ENCODE assay signal across 14 cellular contexts in genomic region chr14:37034410-37035285, GRCh38.
DNase-seq lines count a peak whose midpoint lies in the region; ATAC-seq and TF ChIP-seq lines count a peak whose summit lies in the region.
"Had no signal": no experiment of that assay in that cellular context is flagged by ENCODE, and none has a peak within 500 bp of the region (broad histone marks: within the 10 kb centered on the region; RNA-seq: fewer than 3 reads in every experiment).

No MANE protein-coding gene starts in this region.

- H3K4me3 ChIP-seq in MM.1S (ENCODE audit: low read length) (no peak overlapping the region), tibial artery (peak overlapping the region in 1 of 2 donors; percentile 17)
- H3K4me3 ChIP-seq: hepatocyte, right atrium auricular region had no signal

- H3K27ac ChIP-seq in MM.1S (ENCODE audit: low read length) (peak overlapping the region; percentile 65), tibial artery (peak overlapping the region; percentile 65 to 71)
- H3K27ac ChIP-seq: hepatocyte, right atrium auricular region had no signal

- H3K9me3 ChIP-seq in MM.1S (replicated peaks; ENCODE audit: insufficient read depth, low read length) (no peaks in the 10 kb centered on the region), tibial artery (no peaks in the 10 kb centered on the region)
- H3K9me3 ChIP-seq: right atrium auricular region had no signal

- H3K36me3 ChIP-seq in MM.1S (replicated peaks; ENCODE audit: insufficient read depth, low read length) (no peaks in the 10 kb centered on the region), tibial artery (no peaks in the 10 kb centered on the region)
- H3K36me3 ChIP-seq: right atrium auricular region had no signal

- H3K4me2 ChIP-seq in MM.1S (ENCODE audit: low read depth, low read length) = peak overlapping the region; percentile 18
- H3K4me2 ChIP-seq: hepatocyte had no signal

- DNase-seq in NCI-H524 (lab: John Stamatoyannopoulos, UW) = peak; percentile 26 to 68
- DNase-seq in NCI-H524 treated with DMSO at 0.1 percent for 48 hours (lab: John Stamatoyannopoulos, UW) = no peak
- peak; percentile 44 for DNase-seq in MM.1S
- peak; percentile 65 for DNase-seq in fibroblast of gingiva (ENCODE audit: low read depth)
- no peak for DNase-seq in tibial artery
- DNase-seq in left lobe of liver (ENCODE audit: low spot score) = no peak
- DNase-seq in T-helper 2 cell = no peak
- no peak for DNase-seq in HT-29 (ENCODE audit: low spot score)
- DNase-seq: activated naive CD4-positive, alpha-beta T cell; GDM1; NCI-H2107 had no signal

- H3K9ac ChIP-seq in MM.1S (ENCODE audit: low read length) = no peak overlapping the region

- H3K4me1 ChIP-seq in MM.1S (ENCODE audit: low read length) (peaks cover 18% of the 10 kb centered on the region), tibial artery (peaks cover 0 to 30% (median 24%) of the 10 kb centered on the region in 4 donors)
- H3K4me1 ChIP-seq: right atrium auricular region had no signal

- 0 out of 2 replicates have a peak overlapping the region, but pooled peaks have one; percentile 23 for H2AFZ ChIP-seq in MM.1S (ENCODE audit: low read length)
- H2AFZ ChIP-seq: hepatocyte had no signal

- no peak for ATAC-seq in left lobe of liver
- ATAC-seq: activated CD4-positive, CD25-positive, alpha-beta regulatory T cell treated with anti-CD3 and anti-CD28 coated beads, Interleukin-2, amount 50 U/mL, for 24 hours had no signal

- no peaks in the 10 kb centered on the region for H3K9me2 ChIP-seq in MM.1S (replicated peaks; ENCODE audit: insufficient read depth, low read length)

- H3K79me2 ChIP-seq in MM.1S (ENCODE audit: low read length) = no peaks in the 10 kb centered on the region
- H3K79me2 ChIP-seq: hepatocyte had no signal

- TF ChIP-seq CTCF in MM.1S (IDR thresholded peaks at IDR 0.05; ENCODE audit: low read length) (no peak), tibial artery (IDR thresholded peaks at IDR 0.05) (no peak)

- intact Hi-C loops in tibial artery (cut with DNase I; ENCODE audit: low total_unique reads) = no loop called here

- H3F3A ChIP-seq in MM.1S (ENCODE audit: insufficient read depth, low read length) = no peaks in the 10 kb centered on the region; the same call in 1 of the 2 replicates

- H4K20me1 ChIP-seq in MM.1S (ENCODE audit: insufficient read depth, low read length) = no peaks in the 10 kb centered on the region

- H3K27me3 ChIP-seq in MM.1S (replicated peaks; ENCODE audit: insufficient read depth, low read length) = no peaks in the 10 kb centered on the region
- no peaks in the 10 kb centered on the region for H3K27me3 ChIP-seq in tibial artery
- H3K27me3 ChIP-seq: hepatocyte, right atrium auricular region had no signal

Comparison
In these comparisons a context has a peak if more than half of its experiments do, and no peak if none do; other contexts are left out.
1. DNase-seq: peak in NCI-H524 (2 of 2), MM.1S (single experiment) and fibroblast of gingiva (single experiment); none in NCI-H524 treated with DMSO at 0.1 percent for 48 hours (single experiment), tibial artery (0 of 2), left lobe of liver (single experiment), T-helper 2 cell (0 of 5) and HT-29 (single experiment).